ENCODE assay signal across 8 cellular contexts in the genomic region with DNA sequence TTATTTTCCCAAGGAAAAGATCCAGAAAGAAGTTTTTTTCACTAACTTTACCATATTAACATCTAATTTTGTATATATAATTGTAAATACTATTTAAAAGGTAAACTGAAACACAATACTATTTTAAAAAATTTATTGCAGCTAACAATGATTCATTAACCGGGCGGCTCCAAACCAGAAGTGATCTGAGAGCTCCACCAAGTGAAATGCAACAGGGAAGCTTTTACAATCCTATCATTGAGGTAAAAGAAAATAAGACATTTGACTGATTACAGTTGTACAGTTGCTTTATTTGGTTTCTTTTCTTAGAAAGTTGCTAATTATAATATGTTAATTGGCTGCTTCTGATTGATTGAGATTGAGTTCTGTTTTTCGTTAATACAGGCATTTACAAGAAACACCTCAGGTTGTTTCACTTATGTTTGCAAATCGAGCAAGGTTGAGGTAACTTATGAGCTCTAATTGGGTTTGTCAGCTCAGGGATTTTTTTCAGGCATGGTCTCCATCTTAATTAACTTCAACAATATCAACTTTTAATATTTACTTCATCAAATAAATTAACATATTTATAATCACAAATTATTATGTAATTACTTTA.
A peak's percentile ranks its signal among the peaks of the same experiment; 100 is the strongest.
DNase-seq lines count a peak whose midpoint lies in the region; ATAC-seq, FAIRE-seq and TF ChIP-seq lines count a peak whose summit lies in the region.
"Had no signal": no experiment of that assay in that cellular context is flagged by ENCODE, and none has a peak within 500 bp of the region (broad histone marks: within the 10 kb centered on the region; RNA-seq: fewer than 3 reads in every experiment).

No MANE protein-coding gene starts in this region.

- no peaks in the 10 kb centered on the region for H3K79me1 ChIP-seq in H1 (ENCODE audit: low read depth, low read length)

- peak; percentile 73 to 75 for TF ChIP-seq RAD21 in H1 (IDR thresholded peaks at IDR 0.05 in 1 of 2, conservative IDR thresholded peaks at IDR 0.05 in 1 of 2; ENCODE audit: low read depth in 2 of 2, low read length in 2 of 2)

- no peak for TF ChIP-seq EP300 in H1 (IDR thresholded peaks at IDR 0.05; ENCODE audit: borderline replicate concordance in 1 of 2, low read depth in 2 of 2, low read length in 2 of 2)

- no peaks in the 10 kb centered on the region for H3K4me1 ChIP-seq in H1 (replicated peaks in 1 of 4; ENCODE audit: control insufficient read depth in 3 of 4, insufficient read depth in 4 of 4, low read length in 3 of 4)

- H3K79me2 ChIP-seq in H1 (ENCODE audit: control insufficient read depth in 1 of 2, insufficient read depth in 2 of 2, low read length in 2 of 2): no peaks in the 10 kb centered on the region

- H3K4me3 Mint-ChIP-seq in osteocyte (ENCODE audit: unreplicated experiment): no peak overlapping the region

- no peaks in the 10 kb centered on the region for H3K9me3 Mint-ChIP-seq in osteocyte (ENCODE audit: unreplicated experiment)

- no peak overlapping the region for H2BK15ac ChIP-seq in H1 (ENCODE audit: low read length)

- H3K27me3 Mint-ChIP-seq in osteocyte (ENCODE audit: unreplicated experiment): no peaks in the 10 kb centered on the region

- CTCF ChIA-PET in H1 (lab: Charles Lee; ENCODE audit: partially characterized antibody): interaction anchor here (0.6 to 1.5 kb wide), 10 partner anchors 9 to 985 kb away, joined by 3 to 5 read pairs (median 4); no protein-coding TSS in a partner anchor

- H2BK5ac ChIP-seq in H1 (ENCODE audit: low read depth, low read length): no peak overlapping the region

- H3K23ac ChIP-seq in H1 (ENCODE audit: insufficient read length): no peak overlapping the region

- H3K4me1 Mint-ChIP-seq in osteocyte (ENCODE audit: unreplicated experiment): peaks cover 7% of the 10 kb centered on the region

- no peak overlapping the region for H3K27ac ChIP-seq in H1 (ENCODE audit: low read depth, low read length)

- H3K27me3 ChIP-seq in H1 (replicated peaks in 1 of 4; ENCODE audit: control insufficient read depth in 3 of 4, extremely low read depth in 1 of 4, insufficient read depth in 3 of 4, low read length in 3 of 4): no peaks in the 10 kb centered on the region

- H2BK20ac ChIP-seq in H1 (ENCODE audit: low read length): no peak overlapping the region

- H3K18ac ChIP-seq in H1 (ENCODE audit: extremely low read depth, low read length): no peak overlapping the region

- H3K23me2 ChIP-seq in H1 (ENCODE audit: low read depth, low read length): no peaks in the 10 kb centered on the region

- no peak overlapping the region for H3K4ac ChIP-seq in H1 (replicated peaks; ENCODE audit: insufficient read length, low read depth, low read length)

- no peak overlapping the region for H4K91ac ChIP-seq in H1 (replicated peaks; ENCODE audit: insufficient read length, low read length)

- POLR2A ChIA-PET in H1 (lab: Charles Lee; ENCODE audit: partially characterized antibody): no interaction called here

- peak; percentile 22 for DNase-seq in GM04504 (ENCODE audit: low read depth)
- DNase-seq in NCI-H69 (lab: John Stamatoyannopoulos, UW): peak; percentile 64
- no peak for DNase-seq in H1 (ENCODE audit: low read depth in 1 of 2, low spot score in 2 of 2)
- no peak for DNase-seq in osteocyte (ENCODE audit: extremely low spot score, unreplicated experiment)
- no peak for DNase-seq in epidermal melanocyte (ENCODE audit: insufficient read length, low spot score)
- DNase-seq in KG1 (lab: John Stamatoyannopoulos, UW): no peak
- DNase-seq: activated CD4-positive, alpha-beta T cell treated with anti-CD3 and anti-CD28 coated beads, Interleukin-2, amount 50 U/mL, for 4 hours had no signal

- H2AFZ ChIP-seq in H1 (ENCODE audit: low read length): no peak overlapping the region

- no peak overlapping the region for H2BK12ac ChIP-seq in H1 (ENCODE audit: low read depth, low read length)

- H4K20me1 ChIP-seq in H1 (replicated peaks in 1 of 2; ENCODE audit: control insufficient read depth in 1 of 2, insufficient read depth in 2 of 2, low read length in 2 of 2): no peaks in the 10 kb centered on the region

- TF ChIP-seq POLR2A in H1 (IDR thresholded peaks at IDR 0.05; ENCODE audit: control extremely low read depth in 1 of 2, low read depth in 2 of 2, low read length in 2 of 2): no peak

- H3K36me3 Mint-ChIP-seq in osteocyte (ENCODE audit: unreplicated experiment): no peaks in the 10 kb centered on the region

- no peak overlapping the region for H3K4me3 ChIP-seq in H1 (ENCODE audit: extremely low read depth in 1 of 4, insufficient read depth in 2 of 4, low read depth in 3 of 4, low read length in 4 of 4)

- H3K27ac Mint-ChIP-seq in osteocyte (ENCODE audit: unreplicated experiment): no peak overlapping the region

- H3K36me3 ChIP-seq in H1 (ENCODE audit: control insufficient read depth in 2 of 4, insufficient read depth in 4 of 4, low read length in 3 of 4): no peaks in the 10 kb centered on the region

- no peak for FAIRE-seq in H1 (lab: Jason Lieb, UNC)

- no peak overlapping the region for H3K56ac ChIP-seq in H1 (replicated peaks; ENCODE audit: insufficient read length, low read depth, low read length)

- TF ChIP-seq CTCF in H1 (IDR thresholded peaks at IDR 0.05; ENCODE audit: control extremely low read depth in 1 of 3, insufficient read depth in 1 of 3, low read depth in 1 of 3, low read length in 3 of 3) (peak in 2 of 3 experiments; percentile 37 to 44; a peak in 2 of 4 replicates), osteocyte (IDR thresholded peaks at IDR 0.05) (peak; percentile 90)

- H3K4me2 ChIP-seq in H1 (ENCODE audit: insufficient read depth in 1 of 2, low read depth in 2 of 2, low read length in 2 of 2): no peak overlapping the region

- H3K14ac ChIP-seq in H1 (ENCODE audit: insufficient read length): no peak overlapping the region

- no peaks in the 10 kb centered on the region for H3K9me3 ChIP-seq in H1 (ENCODE audit: insufficient read depth in 2 of 2, low read depth in 1 of 2, low read length in 1 of 2)

- no peak for ATAC-seq in HG02571 (IDR thresholded peaks at IDR 0.05; ENCODE audit: unreplicated experiment)

- 90% methylated on average over 4 of the region's 4 CpGs; no CpG with 5 or more reads in 1 of the 2 experiments for WGBS in H1 (ENCODE audit: extremely low coverage in 1 of 2, insufficient coverage in 1 of 2, insufficient read length in 1 of 2, insufficient replicate concordance in 2 of 2, low coverage in 1 of 2, low lambda C conversion rate in 2 of 2, missing lambda C conversion rate in 1 of 2), 2 experiments

- H2AK5ac ChIP-seq in H1 (ENCODE audit: low read depth, low read length): no peak overlapping the region

- no peak overlapping the region for H3K9ac ChIP-seq in H1 (replicated peaks in 1 of 4; ENCODE audit: extremely low read depth in 1 of 4, low read depth in 3 of 4, low read length in 3 of 4)

- no peak overlapping the region for H4K5ac ChIP-seq in H1 (ENCODE audit: insufficient read length, low read depth, low read length)

- H2BK120ac ChIP-seq in H1 (replicated peaks; ENCODE audit: low read depth, low read length): no peak overlapping the region

- H4K8ac ChIP-seq in H1 (ENCODE audit: extremely low read depth, insufficient read depth, low read length): no peak overlapping the region

Comparison
In these comparisons a context has a peak if more than half of its experiments do, and no peak if none do; other contexts are left out.
1. DNase-seq: peak in GM04504 (single experiment) and NCI-H69 (single experiment); none in H1 (0 of 2), osteocyte (single experiment), epidermal melanocyte (single experiment) and KG1 (single experiment).